Comparison of ENCODE assay signal across 29 cellular contexts in genomic region chr16:25317732-25318316, GRCh38.
"Had no signal": no experiment of that assay in that cellular context is flagged by ENCODE, and none has a peak within 500 bp of the region (broad histone marks: within the 10 kb centered on the region; RNA-seq: fewer than 3 reads in every experiment).

No MANE protein-coding gene starts in this region.

- H3K27me3 ChIP-seq: adrenal gland, body of pancreas had no signal

- ATAC-seq: activated naive CD4-positive, alpha-beta T cell treated with anti-CD3 and anti-CD28 coated beads, Interleukin-2, amount 50 U/mL, for 72 hours; activated T-cell treated with anti-CD3 and anti-CD28 coated beads, Interleukin-2, amount 50 U/mL, for 4 hours; body of pancreas; Right ventricle myocardium inferior; SK-N-SH treated with all-trans-retinoic acid at 6 μM for 48 hours; T-cell; T-helper 17 cell had no signal

- H3K4me3 Mint-ChIP-seq: activated B cell treated with CpG ODN at 0.5 μM for 24 hours; activated CD4-positive, alpha-beta memory T cell treated with anti-CD3 and anti-CD28 coated beads for 36 hours; activated naive CD4-positive, alpha-beta T cell treated with anti-CD3 and anti-CD28 coated beads for 36 hours; activated T-cell treated with anti-CD3 and anti-CD28 coated beads, Interleukin-2, amount 50 U/mL, for 4 hours; activated T-helper 1 cell treated with anti-CD3 and anti-CD28 coated beads, Interleukin-12 subunit alpha, Interleukin-12 subunit beta, Interleukin-2, Interleukin-4 antibody, amounts not matched to agents 30 ng/mL and 10 ng/mL and 1 ng/mL, durations not matched to agents 14 hours and 24 hours and 36 hours; T-cell; T-helper 17 cell had no signal

- H3K27ac Mint-ChIP-seq: activated B cell treated with CpG ODN at 0.5 μM for 24 hours; activated CD4-positive, alpha-beta memory T cell treated with anti-CD3 and anti-CD28 coated beads for 36 hours; activated naive CD4-positive, alpha-beta T cell treated with anti-CD3 and anti-CD28 coated beads for 36 hours; activated naive CD4-positive, alpha-beta T cell treated with anti-CD3 and anti-CD28 coated beads, Interleukin-2, amount 50 U/mL, for 72 hours; activated T-helper 1 cell treated with anti-CD3 and anti-CD28 coated beads, Interleukin-12 subunit alpha, Interleukin-12 subunit beta, Interleukin-2, Interleukin-4 antibody, amounts not matched to agents 30 ng/mL and 10 ng/mL and 1 ng/mL, durations not matched to agents 14 hours and 24 hours and 36 hours; T-cell; T-helper 17 cell had no signal

- H3K27ac ChIP-seq: adrenal gland, body of pancreas, breast epithelium, PC-9, RWPE1 had no signal

- H3K27me3 Mint-ChIP-seq: T-helper 17 cell had no signal

- H3K4me1 ChIP-seq: adrenal gland, body of pancreas, breast epithelium had no signal

- H3K4me1 Mint-ChIP-seq: activated B cell treated with CpG ODN at 0.5 μM for 24 hours, T-cell, T-helper 17 cell had no signal

- H3K9me3 ChIP-seq: adrenal gland had no signal

- H3K4me3 ChIP-seq: adrenal gland, body of pancreas, breast epithelium, PC-9 had no signal

- DNase-seq: activated B cell treated with CpG ODN at 0.5 μM for 24 hours; activated CD4-positive, alpha-beta memory T cell treated with anti-CD3 and anti-CD28 coated beads for 36 hours; activated CD4-positive, alpha-beta T cell treated with anti-CD3 and anti-CD28 coated beads for 4 hours; activated CD4-positive, alpha-beta T cell treated with anti-CD3 and anti-CD28 coated beads, Interleukin-2, amount 50 U/mL, for 1 hour; activated CD4-positive, CD25-positive, alpha-beta regulatory T cell treated with anti-CD3 and anti-CD28 coated beads, Interleukin-2, amount 50 U/mL, for 72 hours; activated CD8-positive, alpha-beta memory T cell treated with anti-CD3 and anti-CD28 coated beads, Interleukin-2, amount 50 U/mL, for 4 hours; activated gamma-delta T cell treated with Interleukin-2 at 50 U/mL for 16 hours; activated naive CD4-positive, alpha-beta T cell treated with anti-CD3 and anti-CD28 coated beads for 36 hours; activated T-cell treated with anti-CD3 and anti-CD28 coated beads for 4 hours; activated T-cell treated with anti-CD3 and anti-CD28 coated beads, Interleukin-2, amount 50 U/mL, for 4 hours; adrenal gland; body of pancreas; cerebellar nuclear complex; NCI-H1105; NCI-H1417 treated with DMSO at 0.1 percent for 48 hours; NCI-H187 treated with DMSO at 0.1 percent for 48 hours; NCI-H2081 treated with DMSO at 0.1 percent for 48 hours; NCI-H345; NCI-H524 treated with DMSO at 0.1 percent for 48 hours; PC-9; SIG-M5; T-cell; T-helper 17 cell had no signal

- H3K36me3 ChIP-seq: adrenal gland, breast epithelium had no signal

- H3K36me3 Mint-ChIP-seq: activated CD4-positive, alpha-beta memory T cell treated with anti-CD3 and anti-CD28 coated beads for 36 hours; T-cell had no signal
